8 cellular contexts compared by ENCODE assay signal in the genomic region with DNA sequence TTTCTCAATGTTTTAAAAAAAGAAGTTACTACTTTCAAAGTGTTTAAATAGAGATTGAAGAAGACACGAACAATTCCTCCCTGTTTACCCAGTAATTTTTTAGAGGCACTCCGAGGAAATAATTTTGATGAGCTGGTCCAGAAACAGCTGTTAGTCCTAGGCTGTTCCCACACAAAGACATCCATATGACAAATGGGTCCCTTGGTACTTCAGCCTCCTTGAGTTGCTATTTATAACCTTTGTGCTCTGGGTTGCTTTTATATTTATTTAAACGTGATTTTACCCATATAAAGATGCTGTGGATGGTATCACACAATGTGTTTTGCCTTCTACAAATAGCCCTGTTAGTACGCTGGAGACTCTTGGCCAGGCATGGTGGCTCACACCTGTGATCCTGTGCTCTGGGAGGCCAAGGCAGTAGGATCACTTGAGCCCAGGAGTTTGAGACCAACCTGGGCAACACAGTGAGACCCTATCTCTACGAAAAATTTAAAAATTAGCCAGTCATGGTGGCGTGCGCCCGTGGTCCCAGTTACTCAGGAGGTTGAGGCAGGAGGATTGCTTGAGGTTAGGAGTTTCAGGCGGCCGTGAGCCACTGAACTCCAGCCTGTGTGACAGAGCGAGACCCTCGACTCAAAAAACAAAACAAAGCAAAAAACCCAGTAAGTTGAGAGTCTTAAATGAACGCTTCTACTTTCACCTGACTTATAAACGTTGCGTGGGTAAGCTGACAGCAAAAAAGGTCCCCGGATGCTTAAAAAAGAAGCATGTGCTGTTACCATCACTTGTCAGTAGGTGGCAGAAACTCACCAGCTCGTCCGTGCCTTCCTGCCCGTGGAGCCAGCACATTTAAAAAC. TPM values are rescaled to one million over a fixed set of nuclear protein-coding genes. Genes with fewer than 3 reads are reported as not detected.
DNase-seq lines count a peak whose midpoint lies in the region; ATAC-seq, FAIRE-seq and TF ChIP-seq lines count a peak whose summit lies in the region.

No MANE protein-coding gene starts in this region.

- no peaks in the 10 kb centered on the region for H3K79me2 ChIP-seq in endothelial cell of umbilical vein (ENCODE audit: control insufficient read depth, insufficient read depth, low read length)

- H3K9ac ChIP-seq in endothelial cell of umbilical vein (replicated peaks; ENCODE audit: extremely low read depth, insufficient read depth, low read length) = no peak overlapping the region

- peaks cover 52% of the 10 kb centered on the region for H3K4me1 Mint-ChIP-seq in activated CD8-positive, alpha-beta memory T cell treated with anti-CD3 and anti-CD28 coated beads, Interleukin-2, amount 10 ng/mL, durations not matched to agents 7 days and 5 days

- peaks cover 66% of the 10 kb centered on the region for H3K36me3 Mint-ChIP-seq in activated CD8-positive, alpha-beta memory T cell treated with anti-CD3 and anti-CD28 coated beads, Interleukin-2, amount 10 ng/mL, durations not matched to agents 7 days and 5 days

- CTCF ChIA-PET in activated CD8-positive, alpha-beta memory T cell treated with anti-CD3 and anti-CD28 coated beads, Interleukin-2, amount 10 ng/mL, durations not matched to agents 7 days and 5 days (lab: Charles Lee) = interaction anchor here (0.6 to 6.5 kb wide), 38 partner anchors 8 to 237 kb away, joined by 3 to 119 read pairs (median 5); a partner anchor contains a TSS
- CTCF ChIA-PET in endothelial cell of umbilical vein (lab: Charles Lee) = interaction anchor here (0.6 to 4.4 kb wide), 42 partner anchors 9 to 746 kb away, joined by 3 to 160 read pairs (median 4); no protein-coding TSS in a partner anchor

- H3K9me3 ChIP-seq in endothelial cell of umbilical vein (replicated peaks; ENCODE audit: control insufficient read depth, insufficient read depth, low read length) = no peaks in the 10 kb centered on the region
- no peaks in the 10 kb centered on the region for H3K9me3 ChIP-seq in mucosa of descending colon

- no peak overlapping the region for H3K27ac ChIP-seq in endothelial cell of umbilical vein (ENCODE audit: insufficient read depth, low read depth, low read length)

- peak overlapping the region; percentile 88 for H3K27ac Mint-ChIP-seq in activated CD8-positive, alpha-beta memory T cell treated with anti-CD3 and anti-CD28 coated beads, Interleukin-2, amount 10 ng/mL, durations not matched to agents 7 days and 5 days

- no peaks in the 10 kb centered on the region for H3K9me1 ChIP-seq in endothelial cell of umbilical vein (replicated peaks; ENCODE audit: control insufficient read depth, extremely low read depth, insufficient read depth, low read length)

- dilution Hi-C loops in endothelial cell of umbilical vein (cut with MboI; ENCODE audit: extremely low pct_ligation_motif_present, low sequenced_read_pairs) = no loop called here

- BruUV-seq in endothelial cell of umbilical vein (replicated peaks; lab: Mats Ljungman, UMichigan) = no TSS peak

- DNase-seq in ELR (ENCODE audit: low read depth) = peak; percentile 75
- DNase-seq in HS-5 (ENCODE audit: low read depth) = peak; percentile 36
- DNase-seq in NOMO-1 treated with DMSO at 0.1 percent for 48 hours (lab: John Stamatoyannopoulos, UW; ENCODE audit: unreplicated experiment) = peak; percentile 80
- DNase-seq in activated CD8-positive, alpha-beta memory T cell treated with anti-CD3 and anti-CD28 coated beads, Interleukin-2, amount 10 ng/mL, durations not matched to agents 7 days and 5 days = peak; percentile 78
- peak; percentile 70 for DNase-seq in endothelial cell of umbilical vein (ENCODE audit: low read depth, low spot score)
- DNase-seq in mucosa of descending colon = peak in 2 of 3 donors; percentile 31 to 79
- DNase-seq in stimulated activated CD8-positive, alpha-beta memory T cell treated with anti-CD3 and anti-CD28 coated beads, Interleukin-7, amount 100 ng/mL, for 24 hours (ENCODE audit: low read depth) = peak; percentile 30

- no peak overlapping the region for H3K4me2 ChIP-seq in endothelial cell of umbilical vein (ENCODE audit: insufficient read depth, low read length)

- TF ChIP-seq POLR2A in endothelial cell of umbilical vein (IDR thresholded peaks at IDR 0.05; ENCODE audit: low read depth, low read length) = no peak

- peak; percentile 98 for FAIRE-seq in endothelial cell of umbilical vein (lab: Jason Lieb, UNC)

- no peak overlapping the region for H3K4me3 Mint-ChIP-seq in activated CD8-positive, alpha-beta memory T cell treated with anti-CD3 and anti-CD28 coated beads, Interleukin-2, amount 10 ng/mL, durations not matched to agents 7 days and 5 days

- ATAC-seq in activated CD8-positive, alpha-beta memory T cell treated with anti-CD3 and anti-CD28 coated beads, Interleukin-2, amount 10 ng/mL, durations not matched to agents 7 days and 5 days = peak; percentile 60
- peak; percentile 79 for ATAC-seq in mucosa of descending colon
- ATAC-seq in HG02623 (IDR thresholded peaks at IDR 0.05; ENCODE audit: unreplicated experiment) = no peak

- H3K36me3 ChIP-seq in endothelial cell of umbilical vein (ENCODE audit: control insufficient read depth in 2 of 2, extremely low read depth in 1 of 2, insufficient read depth in 2 of 2, low read length in 2 of 2) = no peaks in the 10 kb centered on the region
- H3K36me3 ChIP-seq in mucosa of descending colon (ENCODE audit: low read depth) = no peaks in the 10 kb centered on the region

- POLR2A ChIA-PET in endothelial cell of umbilical vein (lab: Charles Lee) = no interaction called here

- H3K9me3 Mint-ChIP-seq in activated CD8-positive, alpha-beta memory T cell treated with anti-CD3 and anti-CD28 coated beads, Interleukin-2, amount 10 ng/mL, durations not matched to agents 7 days and 5 days (ENCODE audit: low read depth) = no peaks in the 10 kb centered on the region

- no peak overlapping the region for H3K4me3 ChIP-seq in endothelial cell of umbilical vein (replicated peaks in 1 of 3; ENCODE audit: insufficient read depth in 1 of 3, low read depth in 1 of 3, low read length in 3 of 3)
- H3K4me3 ChIP-seq in mucosa of descending colon = no peak overlapping the region

- H3K27me3 ChIP-seq in endothelial cell of umbilical vein (ENCODE audit: control insufficient read depth in 2 of 2, insufficient read depth in 2 of 2, low read length in 2 of 2) = no peaks in the 10 kb centered on the region

- no peaks in the 10 kb centered on the region for H3K27me3 Mint-ChIP-seq in activated CD8-positive, alpha-beta memory T cell treated with anti-CD3 and anti-CD28 coated beads, Interleukin-2, amount 10 ng/mL, durations not matched to agents 7 days and 5 days

- intact Hi-C loops in endothelial cell of umbilical vein (cut with micrococcal nuclease) (loop anchor here (1.0 to 5.0 kb wide), 6 partner anchors 137 to 747 kb away; no protein-coding TSS in a partner anchor), mucosa of descending colon (cut with DNase I, micrococcal nuclease) (loop anchor here (5.0 kb wide), 3 partner anchors 137 to 217 kb away; no protein-coding TSS in a partner anchor)

- H2AFZ ChIP-seq in endothelial cell of umbilical vein (ENCODE audit: low read depth, low read length) = no peak overlapping the region

- H4K20me1 ChIP-seq in endothelial cell of umbilical vein (replicated peaks; ENCODE audit: control insufficient read depth, extremely low read depth, insufficient read depth, low read length) = no peaks in the 10 kb centered on the region

- no peaks in the 10 kb centered on the region for H3K4me1 ChIP-seq in endothelial cell of umbilical vein (ENCODE audit: control insufficient read depth, extremely low read depth, insufficient read depth, low read length)
- peaks cover 9% of the 10 kb centered on the region for H3K4me1 ChIP-seq in mucosa of descending colon (ENCODE audit: low read depth)

- peak; percentile 74 to 76 for TF ChIP-seq CTCF in endothelial cell of umbilical vein (IDR thresholded peaks at IDR 0.05; ENCODE audit: extremely low read depth in 1 of 2, insufficient read depth in 1 of 2, low read depth in 1 of 2, low read length in 2 of 2)
- TF ChIP-seq CTCF in mucosa of descending colon (IDR thresholded peaks at IDR 0.05) = peak; percentile 85

TF ChIP-seq in endothelial cell of umbilical vein, 7 proteins besides CTCF, POLR2A, EP300 and RAD21:
- TF ChIP-seq FOS (IDR thresholded peaks at IDR 0.05; ENCODE audit: borderline replicate concordance, insufficient read depth, low read length) = no peak
- TF ChIP-seq, protein P1, sequence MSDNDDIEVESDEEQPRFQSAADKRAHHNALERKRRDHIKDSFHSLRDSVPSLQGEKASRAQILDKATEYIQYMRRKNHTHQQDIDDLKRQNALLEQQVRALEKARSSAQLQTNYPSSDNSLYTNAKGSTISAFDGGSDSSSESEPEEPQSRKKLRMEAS (IDR thresholded peaks at IDR 0.05; ENCODE audit: insufficient read depth, insufficient read length) = peak; percentile 45

RNA-seq across cellular contexts. Expression of a gene that starts 56.9 kb away (rescaled TPM):
- total RNA-seq in activated CD8-positive, alpha-beta memory T cell treated with anti-CD3 and anti-CD28 coated beads, Interleukin-2, amount 10 ng/mL, durations not matched to agents 7 days and 5 days = under 1 TPM; 0.28 to 0.41 TPM
- not detected in 2 replicates for total RNA-seq in endothelial cell of umbilical vein
- not detected in 2 replicates for polyA plus RNA-seq in endothelial cell of umbilical vein
- polyA plus RNA-seq in endothelial cell of umbilical vein (2011; cell fraction: cytosol; rRNA removed) = not detected in 2 replicates
- not detected in 2 replicates for polyA plus RNA-seq in endothelial cell of umbilical vein (2011; cell fraction: nucleus; rRNA removed)
- polyA plus RNA-seq in endothelial cell of umbilical vein (2012) = not detected in 2 replicates
- not detected in 2 replicates for polyA minus RNA-seq in endothelial cell of umbilical vein
- not detected for polyA minus RNA-seq in endothelial cell of umbilical vein (2011; cell fraction: cytosol; rRNA and poly(A)+ RNA removed)
- not detected in 2 replicates for polyA minus RNA-seq in endothelial cell of umbilical vein (2011; cell fraction: nucleus; rRNA and poly(A)+ RNA removed)
- not detected for total RNA-seq in mucosa of descending colon

Comparison
In these comparisons a context has a peak if more than half of its experiments do, and no peak if none do; other contexts are left out.
1. DNase-seq: peak in every context shown above with its lines; median percentile 80 in NOMO-1 treated with DMSO at 0.1 percent for 48 hours; 78 in activated CD8-positive, alpha-beta memory T cell treated with anti-CD3 and anti-CD28 coated beads, Interleukin-2, amount 10 ng/mL, durations not matched to agents 7 days and 5 days; 75 in ELR; 70 in endothelial cell of umbilical vein; 55 in mucosa of descending colon; 36 in HS-5; 30 in stimulated activated CD8-positive, alpha-beta memory T cell treated with anti-CD3 and anti-CD28 coated beads, Interleukin-7, amount 100 ng/mL, for 24 hours.